In genomic region chr7:42235734-42236133, GRCh38 we compare ENCODE assay signal across 8 cellular contexts. TPM values are rescaled to one million over a fixed set of nuclear protein-coding genes. Genes with fewer than 3 reads are reported as not detected.
DNase-seq lines count a peak whose midpoint lies in the region; ATAC-seq and TF ChIP-seq lines count a peak whose summit lies in the region.

No MANE protein-coding gene starts in this region.

- 6% methylated on average over 12 of the region's 12 CpGs for WGBS in right lobe of liver (ENCODE audit: insufficient coverage, low coverage, low lambda C conversion rate, missing lambda C conversion rate)
- 3 to 10% methylated on average over 7 to 12 of the region's 12 CpGs for WGBS in transverse colon (ENCODE audit: low coverage in 1 of 2), 2 donors

- H3K27ac ChIP-seq in right lobe of liver (no peak overlapping the region), transverse colon (peak overlapping the region; percentile 81 to 95 (median 90))
- no peak overlapping the region for H3K27ac ChIP-seq in effector memory CD4-positive, alpha-beta T cell (ENCODE audit: insufficient read depth, low read length, poor library complexity, severe bottlenecking)

- H3K9me3 ChIP-seq in right lobe of liver: no peaks in the 10 kb centered on the region
- H3K9me3 ChIP-seq in transverse colon: no peaks in the 10 kb centered on the region
- no peaks in the 10 kb centered on the region for H3K9me3 ChIP-seq in effector memory CD4-positive, alpha-beta T cell (ENCODE audit: control insufficient read depth, low read length)

- H3K4me1 ChIP-seq in right lobe of liver (no peaks in the 10 kb centered on the region), transverse colon (peaks cover 9 to 33% (median 13%) of the 10 kb centered on the region in 4 donors)
- peaks cover 13% of the 10 kb centered on the region for H3K4me1 ChIP-seq in effector memory CD4-positive, alpha-beta T cell (ENCODE audit: control insufficient read depth, insufficient read depth, low read length, poor library complexity, severe bottlenecking)

- no peak for TF ChIP-seq POLR2A in right lobe of liver (IDR thresholded peaks at IDR 0.05)
- no peak for TF ChIP-seq POLR2A in transverse colon (IDR thresholded peaks at IDR 0.05)

- ATAC-seq in activated CD8-positive, alpha-beta memory T cell treated with anti-CD3 and anti-CD28 coated beads, Interleukin-2, amount 10 ng/mL, durations not matched to agents 7 days and 5 days: no peak
- ATAC-seq in right lobe of liver: no peak

- no peak for TF ChIP-seq EP300 in transverse colon (IDR thresholded peaks at IDR 0.05; ENCODE audit: low read depth)

- H3K27me3 ChIP-seq in right lobe of liver: no peaks in the 10 kb centered on the region
- peaks cover 53% of the 10 kb centered on the region for H3K27me3 ChIP-seq in transverse colon
- H3K27me3 ChIP-seq in effector memory CD4-positive, alpha-beta T cell (replicated peaks; ENCODE audit: control insufficient read depth, insufficient read depth, low read length, poor library complexity, severe bottlenecking): peaks cover 20% of the 10 kb centered on the region

- H3K4me1 Mint-ChIP-seq in activated CD8-positive, alpha-beta memory T cell treated with anti-CD3 and anti-CD28 coated beads, Interleukin-2, amount 10 ng/mL, durations not matched to agents 7 days and 5 days: peaks cover 8% of the 10 kb centered on the region

- peak overlapping the region; percentile 57 for H3K4me3 Mint-ChIP-seq in activated CD8-positive, alpha-beta memory T cell treated with anti-CD3 and anti-CD28 coated beads, Interleukin-2, amount 10 ng/mL, durations not matched to agents 7 days and 5 days

- no peak for DNase-seq in activated CD8-positive, alpha-beta memory T cell treated with anti-CD3 and anti-CD28 coated beads, Interleukin-2, amount 10 ng/mL, durations not matched to agents 7 days and 5 days
- no peak for DNase-seq in activated CD8-positive, alpha-beta memory T cell treated with anti-CD3 and anti-CD28 coated beads for 24 hours
- DNase-seq in astrocyte of the hippocampus (ENCODE audit: low read depth, low spot score): peak; percentile 50
- no peak for DNase-seq in right lobe of liver
- DNase-seq in transverse colon: peak; percentile 9
- no peak for DNase-seq in HEK293T (ENCODE audit: extremely low spot score)
- DNase-seq in GM13976 (ENCODE audit: low spot score): no peak
- no peak for DNase-seq in effector memory CD4-positive, alpha-beta T cell

- intact Hi-C loops in right lobe of liver (cut with DNase I) (no loop called here), transverse colon (cut with DNase I; ENCODE audit: low total_unique reads) (loop anchor here (2.0 to 10.0 kb wide), 2 partner anchors 253 to 261 kb away; no protein-coding TSS in a partner anchor)

- peak overlapping the region; percentile 47 to 61 (median 51) for H3K4me3 ChIP-seq in right lobe of liver
- H3K4me3 ChIP-seq in transverse colon: peak overlapping the region; percentile 46 to 74 (median 64)
- no peak overlapping the region for H3K4me3 ChIP-seq in effector memory CD4-positive, alpha-beta T cell (ENCODE audit: insufficient read depth, low read depth, low read length, poor library complexity, severe bottlenecking)

- no peaks in the 10 kb centered on the region for H3K9me3 Mint-ChIP-seq in activated CD8-positive, alpha-beta memory T cell treated with anti-CD3 and anti-CD28 coated beads, Interleukin-2, amount 10 ng/mL, durations not matched to agents 7 days and 5 days (ENCODE audit: low read depth)

- TF ChIP-seq CTCF in right lobe of liver (IDR thresholded peaks at IDR 0.05): no peak
- TF ChIP-seq CTCF in transverse colon (IDR thresholded peaks at IDR 0.05): no peak
- TF ChIP-seq CTCF in GM13976 (IDR thresholded peaks at IDR 0.05; ENCODE audit: borderline replicate concordance, control extremely low read depth, extremely low read depth, insufficient read depth, missing control alignments): no peak

- CTCF ChIA-PET in activated CD8-positive, alpha-beta memory T cell treated with anti-CD3 and anti-CD28 coated beads, Interleukin-2, amount 10 ng/mL, durations not matched to agents 7 days and 5 days (lab: Charles Lee): no interaction called here
- CTCF ChIA-PET in HEK293T (lab: Yijun Ruan, JAX): no interaction called here

- no peaks in the 10 kb centered on the region for H3K36me3 Mint-ChIP-seq in activated CD8-positive, alpha-beta memory T cell treated with anti-CD3 and anti-CD28 coated beads, Interleukin-2, amount 10 ng/mL, durations not matched to agents 7 days and 5 days

- POLR2A ChIA-PET in HEK293T (lab: Yijun Ruan, JAX): no interaction called here

- H3K36me3 ChIP-seq in right lobe of liver (no peaks in the 10 kb centered on the region), transverse colon (no peaks in the 10 kb centered on the region)
- no peaks in the 10 kb centered on the region for H3K36me3 ChIP-seq in effector memory CD4-positive, alpha-beta T cell (ENCODE audit: control insufficient read depth, insufficient read depth, low read length)

- H3K27me3 Mint-ChIP-seq in activated CD8-positive, alpha-beta memory T cell treated with anti-CD3 and anti-CD28 coated beads, Interleukin-2, amount 10 ng/mL, durations not matched to agents 7 days and 5 days: peaks cover 79% of the 10 kb centered on the region

- in situ Hi-C loops in transverse colon (cut with MboI; ENCODE audit: low pct_ligation_motif_present in 1 of 4, low pct_unique_long_range_greater_than_20kb in 1 of 4, low sequenced_read_pairs in 3 of 4): loop anchor here in 1 of 4 donors (25.0 kb wide), 3 partner anchors 248 to 602 kb away; no protein-coding TSS in a partner anchor
- in situ Hi-C loops in GM13976 (cut with MboI; ENCODE audit: low sequenced_read_pairs, unreplicated experiment): no loop called here

- no peak overlapping the region for H3K27ac Mint-ChIP-seq in activated CD8-positive, alpha-beta memory T cell treated with anti-CD3 and anti-CD28 coated beads, Interleukin-2, amount 10 ng/mL, durations not matched to agents 7 days and 5 days

TF ChIP-seq in HEK293T, 16 proteins besides CTCF, POLR2A, EP300 and RAD21:
- TF ChIP-seq ELF4 (IDR thresholded peaks at IDR 0.05): no peak
- no peak for TF ChIP-seq NFRKB (IDR thresholded peaks at IDR 0.05)
- no peak for TF ChIP-seq SP1 (IDR thresholded peaks at IDR 0.05)
- TF ChIP-seq HDGF (IDR thresholded peaks at IDR 0.05; ENCODE audit: borderline replicate concordance): no peak
- TF ChIP-seq FOXA1 (IDR thresholded peaks at IDR 0.05): no peak
- TF ChIP-seq TARDBP (IDR thresholded peaks at IDR 0.05): no peak
- TF ChIP-seq L3MBTL2 (conservative IDR thresholded peaks at IDR 0.05): no peak
- TF ChIP-seq FOXM1 (IDR thresholded peaks at IDR 0.05; ENCODE audit: borderline replicate concordance): no peak
- TF ChIP-seq ARNT (IDR thresholded peaks at IDR 0.05): no peak
- TF ChIP-seq PKNOX1 (IDR thresholded peaks at IDR 0.05): no peak
- no peak for TF ChIP-seq ZNF384 (IDR thresholded peaks at IDR 0.05)
- TF ChIP-seq CTBP1 (IDR thresholded peaks at IDR 0.05; ENCODE audit: borderline replicate concordance): no peak
- no peak for TF ChIP-seq BHLHE40 (IDR thresholded peaks at IDR 0.05; ENCODE audit: borderline replicate concordance)
- no peak for TF ChIP-seq SUZ12 (IDR thresholded peaks at IDR 0.05)
- no peak for TF ChIP-seq FOXK2 (IDR thresholded peaks at IDR 0.05)
- no peak for TF ChIP-seq LEF1 (IDR thresholded peaks at IDR 0.05; ENCODE audit: borderline replicate concordance)

RNA-seq across cellular contexts. Expression of gene GLI3, which starts 1.3 kb away (rescaled TPM):
- under 1 TPM; 0.15 to 0.26 TPM for total RNA-seq in activated CD8-positive, alpha-beta memory T cell treated with anti-CD3 and anti-CD28 coated beads, Interleukin-2, amount 10 ng/mL, durations not matched to agents 7 days and 5 days
- total RNA-seq in right lobe of liver (under 1 TPM; 0.12 to 0.95 (median 0.21) TPM), transverse colon (10 to 100 TPM in 1 of 4 donors, 1 to 10 TPM in 3; 3.7 to 41.1 (median 5.3) TPM)

Comparison
In these comparisons a context has a peak if more than half of its experiments do, and no peak if none do; other contexts are left out.
1. DNase-seq: peak in astrocyte of the hippocampus (single experiment) and transverse colon (single experiment); none in activated CD8-positive, alpha-beta memory T cell treated with anti-CD3 and anti-CD28 coated beads, Interleukin-2, amount 10 ng/mL, durations not matched to agents 7 days and 5 days (single experiment), activated CD8-positive, alpha-beta memory T cell treated with anti-CD3 and anti-CD28 coated beads for 24 hours (single experiment), right lobe of liver (0 of 3), HEK293T (single experiment), GM13976 (single experiment) and effector memory CD4-positive, alpha-beta T cell (0 of 3).
2. H3K27ac ChIP-seq: peak in transverse colon (4 of 4); none in right lobe of liver (0 of 3) and effector memory CD4-positive, alpha-beta T cell (single experiment).